Comparison of ENCODE assay signal across 1 cellular context in genomic region chr10:72659694-72660093, GRCh38.
TF ChIP-seq lines count a peak whose summit lies in the region.

No MANE protein-coding gene starts in this region.

TF ChIP-seq in K562, 482 proteins besides CTCF, POLR2A, EP300 and RAD21 (continued from another document):
- peak; percentile 93 for TF ChIP-seq NFE2L1 (tag; IDR thresholded peaks at IDR 0.05; ENCODE audit: borderline replicate concordance, low read depth)
- peak; percentile 46; the same call in 1 of the 2 replicates for TF ChIP-seq EHMT2 (IDR thresholded peaks at IDR 0.05)
- peak in 1 of 2 experiments; percentile 57; a peak in 1 of 4 replicates for TF ChIP-seq ARNT (IDR thresholded peaks at IDR 0.05)
- 0 out of 2 replicates have a peak, but pooled peaks have one; percentile 4 for TF ChIP-seq TAL1 (IDR thresholded peaks at IDR 0.05)
- TF ChIP-seq PURB (CRISPR knock-in tag; IDR thresholded peaks at IDR 0.05; ENCODE audit: low read depth): no peak
- 0 out of 2 replicates have a peak, but pooled peaks have one; percentile 38 for TF ChIP-seq ZNF592 (IDR thresholded peaks at IDR 0.05)
- TF ChIP-seq ZBTB40 (IDR thresholded peaks at IDR 0.05): 0 out of 2 replicates have a peak, but pooled peaks have one; percentile 27
- no peak for TF ChIP-seq ZBTB40 (CRISPR knock-in tag; IDR thresholded peaks at IDR 0.05)
- TF ChIP-seq FOSL1 (tag; conservative IDR thresholded peaks at IDR 0.05): peak; percentile 69
- peak; percentile 41; the same call in 1 of the 2 replicates for TF ChIP-seq SMARCE1 (IDR thresholded peaks at IDR 0.05)
- peak; percentile 94 for TF ChIP-seq MAFF (IDR thresholded peaks at IDR 0.05; ENCODE audit: low read length)
- 0 out of 2 replicates have a peak, but pooled peaks have one; percentile 16 for TF ChIP-seq CBFA2T3 (IDR thresholded peaks at IDR 0.05)
- 0 out of 2 replicates have a peak, but pooled peaks have one; percentile 29 for TF ChIP-seq ZEB2 (IDR thresholded peaks at IDR 0.05)
- TF ChIP-seq ZNF143 (CRISPR knock-in tag; IDR thresholded peaks at IDR 0.05): no peak
- TF ChIP-seq L3MBTL2 (IDR thresholded peaks at IDR 0.05): peak; percentile 98
- TF ChIP-seq, protein P1, sequence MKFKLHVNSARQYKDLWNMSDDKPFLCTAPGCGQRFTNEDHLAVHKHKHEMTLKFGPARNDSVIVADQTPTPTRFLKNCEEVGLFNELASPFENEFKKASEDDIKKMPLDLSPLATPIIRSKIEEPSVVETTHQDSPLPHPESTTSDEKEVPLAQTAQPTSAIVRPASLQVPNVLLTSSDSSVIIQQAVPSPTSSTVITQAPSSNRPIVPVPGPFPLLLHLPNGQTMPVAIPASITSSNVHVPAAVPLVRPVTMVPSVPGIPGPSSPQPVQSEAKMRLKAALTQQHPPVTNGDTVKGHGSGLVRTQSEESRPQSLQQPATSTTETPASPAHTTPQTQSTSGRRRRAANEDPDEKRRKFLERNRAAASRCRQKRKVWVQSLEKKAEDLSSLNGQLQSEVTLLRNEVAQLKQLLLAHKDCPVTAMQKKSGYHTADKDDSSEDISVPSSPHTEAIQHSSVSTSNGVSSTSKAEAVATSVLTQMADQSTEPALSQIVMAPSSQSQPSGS (CRISPR knock-in tag; IDR thresholded peaks at IDR 0.05): no peak
- no peak for TF ChIP-seq NFRKB (IDR thresholded peaks at IDR 0.05; ENCODE audit: low read depth)
TF ChIP-seq in K562: peak in this region for 37.
